ENCODE assay signal across 1 cellular context in the genomic region with DNA sequence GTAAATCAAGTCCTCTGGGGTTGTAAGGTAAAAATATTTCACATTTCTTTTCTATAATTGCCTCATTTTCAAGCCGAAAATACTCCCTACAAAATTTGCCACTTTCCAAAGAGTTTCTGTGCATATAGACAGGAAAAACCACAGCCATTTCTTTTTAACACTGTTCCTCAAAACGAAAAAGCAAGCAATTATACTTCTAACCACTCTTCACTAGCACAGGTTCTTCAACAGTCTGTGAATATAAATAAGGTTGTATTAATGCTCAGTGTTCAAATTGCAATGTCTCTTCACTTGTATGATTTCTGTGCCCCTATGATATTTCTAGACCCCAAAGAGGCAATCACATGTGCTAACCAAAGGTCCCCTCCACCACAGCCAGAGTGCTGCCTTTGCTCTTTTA.
TF ChIP-seq lines count a peak whose summit lies in the region.

No MANE protein-coding gene starts in this region.

TF ChIP-seq in GM12878, 131 proteins besides CTCF, POLR2A, EP300 and RAD21:
- no peak for TF ChIP-seq JUNB (IDR thresholded peaks at IDR 0.05)
- TF ChIP-seq, protein P1, sequence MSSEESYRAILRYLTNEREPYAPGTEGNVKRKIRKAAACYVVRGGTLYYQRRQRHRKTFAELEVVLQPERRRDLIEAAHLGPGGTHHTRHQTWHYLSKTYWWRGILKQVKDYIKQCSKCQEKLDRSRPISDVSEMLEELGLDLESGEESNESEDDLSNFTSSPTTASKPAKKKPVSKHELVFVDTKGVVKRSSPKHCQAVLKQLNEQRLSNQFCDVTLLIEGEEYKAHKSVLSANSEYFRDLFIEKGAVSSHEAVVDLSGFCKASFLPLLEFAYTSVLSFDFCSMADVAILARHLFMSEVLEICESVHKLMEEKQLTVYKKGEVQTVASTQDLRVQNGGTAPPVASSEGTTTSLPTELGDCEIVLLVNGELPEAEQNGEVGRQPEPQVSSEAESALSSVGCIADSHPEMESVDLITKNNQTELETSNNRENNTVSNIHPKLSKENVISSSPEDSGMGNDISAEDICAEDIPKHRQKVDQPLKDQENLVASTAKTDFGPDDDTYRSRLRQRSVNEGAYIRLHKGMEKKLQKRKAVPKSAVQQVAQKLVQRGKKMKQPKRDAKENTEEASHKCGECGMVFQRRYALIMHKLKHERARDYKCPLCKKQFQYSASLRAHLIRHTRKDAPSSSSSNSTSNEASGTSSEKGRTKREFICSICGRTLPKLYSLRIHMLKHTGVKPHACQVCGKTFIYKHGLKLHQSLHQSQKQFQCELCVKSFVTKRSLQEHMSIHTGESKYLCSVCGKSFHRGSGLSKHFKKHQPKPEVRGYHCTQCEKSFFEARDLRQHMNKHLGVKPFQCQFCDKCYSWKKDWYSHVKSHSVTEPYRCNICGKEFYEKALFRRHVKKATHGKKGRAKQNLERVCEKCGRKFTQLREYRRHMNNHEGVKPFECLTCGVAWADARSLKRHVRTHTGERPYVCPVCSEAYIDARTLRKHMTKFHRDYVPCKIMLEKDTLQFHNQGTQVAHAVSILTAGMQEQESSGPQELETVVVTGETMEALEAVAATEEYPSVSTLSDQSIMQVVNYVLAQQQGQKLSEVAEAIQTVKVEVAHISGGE (CRISPR knock-in tag; IDR thresholded peaks at IDR 0.05) = no peak
- no peak for TF ChIP-seq RAD51 (IDR thresholded peaks at IDR 0.05)
- TF ChIP-seq MYB (IDR thresholded peaks at IDR 0.05; ENCODE audit: borderline replicate concordance, low read depth, low read length) = no peak
- TF ChIP-seq NRF1 (conservative IDR thresholded peaks at IDR 0.05; ENCODE audit: low read depth, low read length) = no peak
- no peak for TF ChIP-seq IRF4 (IDR thresholded peaks at IDR 0.05; ENCODE audit: low read depth, low read length)
- TF ChIP-seq SMAD5 (IDR thresholded peaks at IDR 0.05; ENCODE audit: low read depth) = no peak
- no peak for TF ChIP-seq GABPA (IDR thresholded peaks at IDR 0.05; ENCODE audit: low read depth)
- TF ChIP-seq ZBTB33 (IDR thresholded peaks at IDR 0.05) = no peak
- TF ChIP-seq TARDBP (IDR thresholded peaks at IDR 0.05; ENCODE audit: borderline replicate concordance) = no peak
- no peak for TF ChIP-seq MEF2A (IDR thresholded peaks at IDR 0.05; ENCODE audit: insufficient read depth, low read depth, low read length)
- TF ChIP-seq, protein P2, sequence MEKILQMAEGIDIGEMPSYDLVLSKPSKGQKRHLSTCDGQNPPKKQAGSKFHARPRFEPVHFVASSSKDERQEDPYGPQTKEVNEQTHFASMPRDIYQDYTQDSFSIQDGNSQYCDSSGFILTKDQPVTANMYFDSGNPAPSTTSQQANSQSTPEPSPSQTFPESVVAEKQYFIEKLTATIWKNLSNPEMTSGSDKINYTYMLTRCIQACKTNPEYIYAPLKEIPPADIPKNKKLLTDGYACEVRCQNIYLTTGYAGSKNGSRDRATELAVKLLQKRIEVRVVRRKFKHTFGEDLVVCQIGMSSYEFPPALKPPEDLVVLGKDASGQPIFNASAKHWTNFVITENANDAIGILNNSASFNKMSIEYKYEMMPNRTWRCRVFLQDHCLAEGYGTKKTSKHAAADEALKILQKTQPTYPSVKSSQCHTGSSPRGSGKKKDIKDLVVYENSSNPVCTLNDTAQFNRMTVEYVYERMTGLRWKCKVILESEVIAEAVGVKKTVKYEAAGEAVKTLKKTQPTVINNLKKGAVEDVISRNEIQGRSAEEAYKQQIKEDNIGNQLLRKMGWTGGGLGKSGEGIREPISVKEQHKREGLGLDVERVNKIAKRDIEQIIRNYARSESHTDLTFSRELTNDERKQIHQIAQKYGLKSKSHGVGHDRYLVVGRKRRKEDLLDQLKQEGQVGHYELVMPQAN (conservative IDR thresholded peaks at IDR 0.05) = no peak
- TF ChIP-seq TBL1XR1 (IDR thresholded peaks at IDR 0.05; ENCODE audit: low read depth, low read length) = no peak
- TF ChIP-seq RUNX3 (IDR thresholded peaks at IDR 0.05; ENCODE audit: low read length) = no peak
- no peak for TF ChIP-seq HCFC1 (IDR thresholded peaks at IDR 0.05; ENCODE audit: low read length)
- TF ChIP-seq POU2F2 (IDR thresholded peaks at IDR 0.05; ENCODE audit: borderline replicate concordance, low read depth, low read length) = no peak
- no peak for TF ChIP-seq ZZZ3 (IDR thresholded peaks at IDR 0.05; ENCODE audit: control insufficient read depth, insufficient read length, low read depth)
- TF ChIP-seq PML (IDR thresholded peaks at IDR 0.05; ENCODE audit: low read length) = no peak
